Comparison of ENCODE assay signal across 8 cellular contexts in the genomic region with DNA sequence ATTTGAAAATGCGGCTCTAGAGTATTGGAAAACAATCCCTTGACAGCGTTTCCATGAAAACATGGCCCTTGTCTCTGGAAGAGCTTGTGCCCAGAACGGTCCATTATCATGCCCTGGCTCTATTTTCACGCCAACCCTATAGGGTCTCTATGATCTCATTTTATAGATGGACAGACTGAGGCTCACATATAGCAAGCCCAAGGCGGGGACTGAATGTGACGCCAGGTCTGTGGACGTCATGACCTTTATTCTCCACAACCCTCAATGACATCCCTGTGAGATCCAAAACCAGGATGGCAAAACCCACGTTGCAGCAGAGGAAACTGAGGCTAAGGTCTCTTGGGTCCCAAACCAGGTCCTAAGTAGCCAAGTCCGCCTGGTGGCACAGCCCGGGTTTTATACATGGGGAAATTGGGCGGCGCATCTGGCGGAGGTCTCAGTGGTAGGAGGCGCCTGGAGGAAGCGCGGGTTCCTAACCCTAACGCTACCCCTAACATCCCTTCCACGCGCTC. TPM values are rescaled to one million over a fixed set of nuclear protein-coding genes. Genes with fewer than 3 reads are reported as not detected.
DNase-seq lines count a peak whose midpoint lies in the region; ATAC-seq, FAIRE-seq and TF ChIP-seq lines count a peak whose summit lies in the region.

No MANE protein-coding gene starts in this region.

- H3K27ac Mint-ChIP-seq in activated CD4-positive, alpha-beta T cell treated with anti-CD3 and anti-CD28 coated beads for 36 hours = peak overlapping the region; percentile 67
- H3K27ac Mint-ChIP-seq in activated CD8-positive, alpha-beta T cell treated with anti-CD3 and anti-CD28 coated beads, Interleukin-2, amount 10 ng/mL, durations not matched to agents 7 days and 5 days = peak overlapping the region; percentile 77
- peak overlapping the region in 5 of 6 donors; percentile 66 to 81 (median 72) for H3K27ac Mint-ChIP-seq in immature natural killer cell

- POLR2A ChIA-PET in activated CD4-positive, alpha-beta T cell treated with anti-CD3 and anti-CD28 coated beads for 36 hours (lab: Charles Lee) = no interaction called here
- POLR2A ChIA-PET in activated CD8-positive, alpha-beta T cell treated with anti-CD3 and anti-CD28 coated beads, Interleukin-2, amount 10 ng/mL, durations not matched to agents 7 days and 5 days (lab: Charles Lee) = no interaction called here

- H3K4me3 ChIP-seq in testis = peak overlapping the region; percentile 90 to 91

- H3K4me3 Mint-ChIP-seq in activated CD4-positive, alpha-beta T cell treated with anti-CD3 and anti-CD28 coated beads for 36 hours = peak overlapping the region; percentile 82
- peak overlapping the region; percentile 85 for H3K4me3 Mint-ChIP-seq in activated CD8-positive, alpha-beta T cell treated with anti-CD3 and anti-CD28 coated beads, Interleukin-2, amount 10 ng/mL, durations not matched to agents 7 days and 5 days
- peak overlapping the region; percentile 74 to 84 (median 82) for H3K4me3 Mint-ChIP-seq in immature natural killer cell

- ATAC-seq in activated CD4-positive, alpha-beta T cell treated with anti-CD3 and anti-CD28 coated beads for 36 hours = peak; percentile 25
- peak; percentile 7 for ATAC-seq in activated CD8-positive, alpha-beta T cell treated with anti-CD3 and anti-CD28 coated beads, Interleukin-2, amount 10 ng/mL, durations not matched to agents 7 days and 5 days
- ATAC-seq in GM18868 (IDR thresholded peaks at IDR 0.05; ENCODE audit: unreplicated experiment) = no peak

- 13 to 21% methylated on average over 8 to 19 of the region's 19 CpGs for WGBS in testis, 2 donors

- H3K9me3 Mint-ChIP-seq in activated CD4-positive, alpha-beta T cell treated with anti-CD3 and anti-CD28 coated beads for 36 hours (ENCODE audit: low read depth) = no peaks in the 10 kb centered on the region
- no peaks in the 10 kb centered on the region for H3K9me3 Mint-ChIP-seq in activated CD8-positive, alpha-beta T cell treated with anti-CD3 and anti-CD28 coated beads, Interleukin-2, amount 10 ng/mL, durations not matched to agents 7 days and 5 days (ENCODE audit: insufficient read depth)
- no peaks in the 10 kb centered on the region for H3K9me3 Mint-ChIP-seq in immature natural killer cell

- no peak for DNase-seq in activated CD4-positive, alpha-beta T cell treated with anti-CD3 and anti-CD28 coated beads for 36 hours
- no peak for DNase-seq in activated CD4-positive, alpha-beta T cell treated with anti-CD3 and anti-CD28 coated beads for 4 hours
- DNase-seq in activated CD8-positive, alpha-beta T cell treated with anti-CD3 and anti-CD28 coated beads, Interleukin-2, amount 10 ng/mL, durations not matched to agents 7 days and 5 days = no peak
- DNase-seq in immature natural killer cell (no peak), testis (no peak), H54 (ENCODE audit: insufficient read length, low spot score) (no peak)
- DNase-seq in stimulated activated CD4-positive, alpha-beta T cell treated with anti-CD3 and anti-CD28 coated beads, Interleukin-4, amount 100 ng/mL, for 1 hour = no peak

- TF ChIP-seq CTCF in testis (IDR thresholded peaks at IDR 0.05) = no peak

- no peaks in the 10 kb centered on the region for H3K9me3 ChIP-seq in testis

- FAIRE-seq in H54 (lab: Jason Lieb, UNC) = no peak

- peaks cover 21% of the 10 kb centered on the region for H3K4me1 Mint-ChIP-seq in activated CD4-positive, alpha-beta T cell treated with anti-CD3 and anti-CD28 coated beads for 36 hours
- peaks cover 21% of the 10 kb centered on the region for H3K4me1 Mint-ChIP-seq in activated CD8-positive, alpha-beta T cell treated with anti-CD3 and anti-CD28 coated beads, Interleukin-2, amount 10 ng/mL, durations not matched to agents 7 days and 5 days (ENCODE audit: low read depth)
- H3K4me1 Mint-ChIP-seq in immature natural killer cell = peaks cover 16 to 17% of the 10 kb centered on the region in 2 donors

- TF ChIP-seq POLR2A in testis (IDR thresholded peaks at IDR 0.05) (no peak), H54 (IDR thresholded peaks at IDR 0.05; ENCODE audit: low read depth, low read length) (no peak)

- CTCF ChIA-PET in activated CD4-positive, alpha-beta T cell treated with anti-CD3 and anti-CD28 coated beads for 36 hours (lab: Charles Lee) = no interaction called here
- CTCF ChIA-PET in activated CD8-positive, alpha-beta T cell treated with anti-CD3 and anti-CD28 coated beads, Interleukin-2, amount 10 ng/mL, durations not matched to agents 7 days and 5 days (lab: Charles Lee) = no interaction called here

- peaks cover 9% of the 10 kb centered on the region for H3K4me1 ChIP-seq in testis

- no peaks in the 10 kb centered on the region for H3K36me3 ChIP-seq in testis (ENCODE audit: low read depth, missing control alignments)

- H3K27me3 Mint-ChIP-seq in activated CD4-positive, alpha-beta T cell treated with anti-CD3 and anti-CD28 coated beads for 36 hours = no peaks in the 10 kb centered on the region
- H3K27me3 Mint-ChIP-seq in activated CD8-positive, alpha-beta T cell treated with anti-CD3 and anti-CD28 coated beads, Interleukin-2, amount 10 ng/mL, durations not matched to agents 7 days and 5 days (ENCODE audit: low read depth) = no peaks in the 10 kb centered on the region
- peaks cover 0 to under 1% (median 0%) of the 10 kb centered on the region in 3 donors for H3K27me3 Mint-ChIP-seq in immature natural killer cell (ENCODE audit: low read depth in 3 of 3)

- intact Hi-C loops in activated CD4-positive, alpha-beta T cell treated with anti-CD3 and anti-CD28 coated beads for 36 hours (cut with DNase I, micrococcal nuclease) = loop anchor here (1.0 to 5.0 kb wide), 15 partner anchors 16 to 480 kb away; a partner anchor contains a TSS
- intact Hi-C loops in testis (cut with DNase I; ENCODE audit: low total_unique reads) = no loop called here

- H3K27ac ChIP-seq in testis = peak overlapping the region in 1 of 2 donors; percentile 89

- peaks cover 19% of the 10 kb centered on the region for H3K36me3 Mint-ChIP-seq in activated CD4-positive, alpha-beta T cell treated with anti-CD3 and anti-CD28 coated beads for 36 hours (ENCODE audit: low read depth)
- H3K36me3 Mint-ChIP-seq in activated CD8-positive, alpha-beta T cell treated with anti-CD3 and anti-CD28 coated beads, Interleukin-2, amount 10 ng/mL, durations not matched to agents 7 days and 5 days (ENCODE audit: low read depth) = peaks cover 17% of the 10 kb centered on the region
- peaks cover 1 to 6% (median 2%) of the 10 kb centered on the region in 3 donors for H3K36me3 Mint-ChIP-seq in immature natural killer cell

- H3K27me3 ChIP-seq in testis = no peaks in the 10 kb centered on the region

RNA-seq across cellular contexts. Expression of a gene that starts 0.4 kb away (rescaled TPM):
- total RNA-seq in activated CD4-positive, alpha-beta T cell treated with anti-CD3 and anti-CD28 coated beads for 36 hours = 10 to 100 TPM; 51.2 to 64.3 TPM
- total RNA-seq in activated CD8-positive, alpha-beta T cell treated with anti-CD3 and anti-CD28 coated beads, Interleukin-2, amount 10 ng/mL, durations not matched to agents 7 days and 5 days = 10 to 100 TPM; 74.6 to 75.0 TPM
- polyA plus RNA-seq in immature natural killer cell (10 to 100 TPM; 16.9 to 26.8 (median 22.6) TPM), testis (ENCODE audit: insufficient read depth, low read depth, low replicate concordance) (52.0 TPM)
- total RNA-seq in testis = 10 to 100 TPM; 70.3 to 94.5 TPM

RNA-seq across cellular contexts. Expression of a gene that starts 43.6 kb away (rescaled TPM):
- total RNA-seq in activated CD4-positive, alpha-beta T cell treated with anti-CD3 and anti-CD28 coated beads for 36 hours = 10 to 100 TPM; 53.1 to 55.5 TPM
- total RNA-seq in activated CD8-positive, alpha-beta T cell treated with anti-CD3 and anti-CD28 coated beads, Interleukin-2, amount 10 ng/mL, durations not matched to agents 7 days and 5 days = 10 to 100 TPM; 94.0 to 99.9 TPM
- polyA plus RNA-seq in immature natural killer cell = 100 to 1,000 TPM in 2 of 3 donors, 10 to 100 TPM in 1; 65.3 to 118 (median 107) TPM
- 10 to 100 TPM; 77.7 to 82.9 TPM for total RNA-seq in testis
- polyA plus RNA-seq in testis (ENCODE audit: insufficient read depth, low read depth, low replicate concordance) = 44.3 TPM
